In the genomic region with DNA sequence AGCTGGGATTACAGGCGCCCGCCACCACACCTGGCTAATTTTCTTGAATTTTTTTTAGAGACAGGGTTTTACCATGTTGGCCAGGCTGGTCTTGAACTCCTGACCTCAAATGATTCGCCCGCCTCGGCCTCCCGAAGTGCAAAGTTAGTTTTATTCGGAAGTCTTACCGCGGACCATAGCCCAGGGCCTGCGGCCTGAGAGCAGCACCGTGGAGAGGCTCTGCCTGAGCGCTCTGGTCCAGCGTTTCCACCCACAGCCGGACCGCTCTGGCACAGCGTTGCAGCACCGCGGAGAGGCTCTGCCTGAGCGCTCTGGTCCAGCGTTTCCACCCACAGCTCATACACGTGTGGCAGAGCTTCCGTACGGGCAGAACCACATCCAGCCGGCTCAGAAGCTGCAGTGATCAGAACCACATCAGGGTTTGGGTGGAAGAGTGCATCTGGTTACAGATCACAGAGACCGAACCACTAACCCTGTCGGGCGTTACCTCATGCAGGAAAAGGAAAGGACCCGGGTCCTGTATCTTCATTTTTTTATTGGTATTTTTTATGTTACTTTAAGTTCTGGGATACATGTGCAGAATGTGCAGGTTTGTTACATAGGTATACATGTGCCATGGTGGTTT, we compare ENCODE assay signal across 34 cellular contexts.
"Had no signal": no experiment of that assay in that cellular context is flagged by ENCODE, and none has a peak within 500 bp of the region (broad histone marks: within the 10 kb centered on the region; RNA-seq: fewer than 3 reads in every experiment).

No MANE protein-coding gene starts in this region.

- H3K4me2 ChIP-seq: KMS-11 had no signal

- H3K9me3 ChIP-seq: MG63 had no signal

- H3K36me3 ChIP-seq: MG63 had no signal

- H3K27me3 ChIP-seq: MG63 had no signal

- H3K4me3 ChIP-seq: MG63 had no signal

- H3K9ac ChIP-seq: KMS-11 had no signal

- H3K27ac ChIP-seq: KMS-11 had no signal

- DNase-seq: Karpas-422, Kasumi-1, MG63, MM.1S, MV-4-11, NCI-H1048, NCI-H1092, NCI-H1092 treated with DMSO at 0.1 percent for 48 hours, NCI-H1105, NCI-H1105 treated with DMSO at 0.1 percent for 48 hours, NCI-H1417, NCI-H1417 treated with DMSO at 0.1 percent for 48 hours, NCI-H1436, NCI-H1436 treated with DMSO at 0.1 percent for 48 hours, NCI-H146, NCI-H1694, NCI-H1694 treated with DMSO at 0.1 percent for 48 hours, NCI-H187 treated with DMSO at 0.1 percent for 48 hours, NCI-H1930, NCI-H2029, NCI-H2029 treated with DMSO at 0.1 percent for 48 hours, NCI-H2081, NCI-H2081 treated with DMSO at 0.1 percent for 48 hours, NCI-H2107, NCI-H2171, NCI-H2171 treated with DMSO at 0.1 percent for 48 hours, NCI-H2227 treated with DMSO at 0.1 percent for 48 hours, NCI-H226, NCI-H345, NCI-H446, NCI-H446 treated with DMSO at 0.1 percent for 48 hours, NCI-H510A, NCI-H510A treated with DMSO at 0.1 percent for 48 hours had no signal
